ENCODE assay signal across 8 cellular contexts in genomic region chr3:128878556-128879124, GRCh38. TPM values are rescaled to one million over a fixed set of nuclear protein-coding genes. Genes with fewer than 3 reads are reported as not detected.
A peak's percentile ranks its signal among the peaks of the same experiment; 100 is the strongest.
DNase-seq lines count a peak whose midpoint lies in the region; ATAC-seq and TF ChIP-seq lines count a peak whose summit lies in the region.

No MANE protein-coding gene starts in this region.

- 1% methylated on average over 14 of the region's 14 CpGs for WGBS in liver

- H3K9me3 Mint-ChIP-seq in stimulated activated naive CD8-positive, alpha-beta T cell treated with anti-CD3 and anti-CD28 coated beads, Interleukin-15, Interleukin-2, amounts not matched to agents 100 ng/mL and 50 ng/mL, for 24 hours: no peaks in the 10 kb centered on the region

- H3K36me3 Mint-ChIP-seq in stimulated activated naive CD8-positive, alpha-beta T cell treated with anti-CD3 and anti-CD28 coated beads, Interleukin-15, Interleukin-2, amounts not matched to agents 100 ng/mL and 50 ng/mL, for 24 hours (ENCODE audit: low read depth): peaks cover 17% of the 10 kb centered on the region

- no peak for TF ChIP-seq CTCF in AG09319 (IDR thresholded peaks at IDR 0.05; ENCODE audit: low read depth, low read length)
- TF ChIP-seq CTCF in GM12875 (IDR thresholded peaks at IDR 0.05; ENCODE audit: borderline replicate concordance, insufficient read depth, low read depth, low read length): no peak
- TF ChIP-seq CTCF in RWPE2 (IDR thresholded peaks at IDR 0.05; ENCODE audit: poor library complexity, severe bottlenecking): no peak
- TF ChIP-seq CTCF in coronary artery (IDR thresholded peaks at IDR 0.05): no peak
- no peak for TF ChIP-seq CTCF in liver (IDR thresholded peaks at IDR 0.05; ENCODE audit: low read depth, low read length, missing input control)

- H3K4me3 ChIP-seq in GM12875 (ENCODE audit: low read depth, low read length) (peak overlapping the region; percentile 84), RWPE2 (ENCODE audit: severe bottlenecking) (peak overlapping the region; percentile 94), coronary artery (peak overlapping the region; percentile 95), liver (ENCODE audit: low read depth in 1 of 3, low read length in 3 of 3) (peak overlapping the region; percentile 80 to 96 (median 82))

- no peak for TF ChIP-seq RAD21 in liver (IDR thresholded peaks at IDR 0.05)

- peak overlapping the region; percentile 84 to 95 for H3K9ac ChIP-seq in liver (ENCODE audit: low read depth in 1 of 2, low read length in 2 of 2)

- no peaks in the 10 kb centered on the region for H3K9me3 ChIP-seq in RWPE2 (ENCODE audit: severe bottlenecking)
- H3K9me3 ChIP-seq in liver (ENCODE audit: control insufficient read depth in 4 of 4, low read length in 3 of 4): no peaks in the 10 kb centered on the region

- H3K4me3 Mint-ChIP-seq in stimulated activated naive CD8-positive, alpha-beta T cell treated with anti-CD3 and anti-CD28 coated beads, Interleukin-15, Interleukin-2, amounts not matched to agents 100 ng/mL and 50 ng/mL, for 24 hours: peak overlapping the region; percentile 97

- peaks cover 19% of the 10 kb centered on the region for H3K36me3 ChIP-seq in RWPE2 (ENCODE audit: low read depth)
- peaks cover 0 to 7% (median 2%) of the 10 kb centered on the region in 4 donors for H3K36me3 ChIP-seq in liver (ENCODE audit: control insufficient read depth in 4 of 4, insufficient read depth in 3 of 4, low read depth in 1 of 4, low read length in 3 of 4)

- H3K27me3 ChIP-seq in RWPE2 (ENCODE audit: insufficient read depth, poor library complexity, severe bottlenecking): no peaks in the 10 kb centered on the region
- no peaks in the 10 kb centered on the region for H3K27me3 ChIP-seq in liver (ENCODE audit: control insufficient read depth in 4 of 4, insufficient read depth in 4 of 4, low read length in 3 of 4)

- H3K27me3 Mint-ChIP-seq in stimulated activated naive CD8-positive, alpha-beta T cell treated with anti-CD3 and anti-CD28 coated beads, Interleukin-15, Interleukin-2, amounts not matched to agents 100 ng/mL and 50 ng/mL, for 24 hours: no peaks in the 10 kb centered on the region

- H3K27ac ChIP-seq in RWPE2 (ENCODE audit: poor library complexity, severe bottlenecking): peak overlapping the region; percentile 60
- H3K27ac ChIP-seq in coronary artery: peak overlapping the region; percentile 84 to 98
- H3K27ac ChIP-seq in liver (ENCODE audit: low read depth in 1 of 2, low read length in 2 of 2): peak overlapping the region; percentile 87 to 96

- DNase-seq in AG09319 (ENCODE audit: extremely low read depth, low read depth) (peak; percentile 15), RWPE2 (ENCODE audit: low spot score) (no peak), coronary artery (ENCODE audit: low spot score) (no peak), G401 (ENCODE audit: low spot score) (no peak)

- in situ Hi-C loops in G401 (cut with HindIII; ENCODE audit: low sequenced_read_pairs): no loop called here

- peak overlapping the region; percentile 99 for H3K27ac Mint-ChIP-seq in stimulated activated naive CD8-positive, alpha-beta T cell treated with anti-CD3 and anti-CD28 coated beads, Interleukin-15, Interleukin-2, amounts not matched to agents 100 ng/mL and 50 ng/mL, for 24 hours

- H3K4me1 ChIP-seq in RWPE2 (ENCODE audit: insufficient read depth, poor library complexity, severe bottlenecking) (peaks cover 4% of the 10 kb centered on the region), liver (ENCODE audit: control insufficient read depth in 4 of 4, insufficient read depth in 4 of 4, low read length in 3 of 4) (peaks cover 3 to 32% (median 24%) of the 10 kb centered on the region in 4 donors)

- ATAC-seq in HG03378 (IDR thresholded peaks at IDR 0.05; ENCODE audit: unreplicated experiment): peak; percentile 8
- peak; percentile 63 for ATAC-seq in RWPE2 (ENCODE audit: low read depth)

- peaks cover 72% of the 10 kb centered on the region for H3K4me1 Mint-ChIP-seq in stimulated activated naive CD8-positive, alpha-beta T cell treated with anti-CD3 and anti-CD28 coated beads, Interleukin-15, Interleukin-2, amounts not matched to agents 100 ng/mL and 50 ng/mL, for 24 hours (ENCODE audit: low read depth)

TF ChIP-seq in liver, 16 proteins besides CTCF, POLR2A, EP300 and RAD21:
- TF ChIP-seq FOXA2 (IDR thresholded peaks at IDR 0.05): no peak
- TF ChIP-seq TAF1 (conservative IDR thresholded peaks at IDR 0.05): peak; percentile 74

RNA-seq across cellular contexts. Expression of gene ACAD9, which starts 0.8 kb away (rescaled TPM):
- 10 to 100 TPM; 29.0 to 35.8 TPM for total RNA-seq in liver
- polyA plus RNA-seq in liver: 10 to 100 TPM; 18.3 to 25.3 TPM
- 35.2 and 46.5 TPM in 2 replicates for total RNA-seq in G401 (2014; rRNA removed; shearing (Covaris generic))
